9 cellular contexts compared by ENCODE assay signal in genomic region chr16:58299757-58300349, GRCh38. TPM values are rescaled to one million over a fixed set of nuclear protein-coding genes. Genes with fewer than 3 reads are reported as not detected.
A peak's percentile ranks its signal among the peaks of the same experiment; 100 is the strongest.
DNase-seq lines count a peak whose midpoint lies in the region; ATAC-seq and TF ChIP-seq lines count a peak whose summit lies in the region.
"Had no signal": no experiment of that assay in that cellular context is flagged by ENCODE, and none has a peak within 500 bp of the region (broad histone marks: within the 10 kb centered on the region; RNA-seq: fewer than 3 reads in every experiment).

No MANE protein-coding gene starts in this region.

- no peaks in the 10 kb centered on the region for H4K20me1 ChIP-seq in smooth muscle cell (ENCODE audit: low read depth)

- peak; percentile 64 for DNase-seq in activated CD8-positive, alpha-beta memory T cell treated with anti-CD3 and anti-CD28 coated beads, Interleukin-2, amount 50 U/mL, for 48 hours
- DNase-seq in activated CD8-positive, alpha-beta memory T cell treated with anti-CD3 and anti-CD28 coated beads, Interleukin-2, amount 50 U/mL, for 4 hours = no peak
- DNase-seq in NCI-H524 (lab: John Stamatoyannopoulos, UW) = peak; percentile 52 to 79
- peak; percentile 38 for DNase-seq in choroid plexus epithelial cell (ENCODE audit: low read depth)
- no peak for DNase-seq in smooth muscle cell (lab: John Stamatoyannopoulos, UW; ENCODE audit: unreplicated experiment)
- DNase-seq in NCI-H1417 (lab: John Stamatoyannopoulos, UW) = no peak

- no peaks in the 10 kb centered on the region for H3K4me1 ChIP-seq in smooth muscle cell (ENCODE audit: low read depth)

- H2AFZ ChIP-seq in smooth muscle cell (ENCODE audit: low read depth) = no peak overlapping the region

- no peak for ATAC-seq in GM18867 (IDR thresholded peaks at IDR 0.05; ENCODE audit: unreplicated experiment)
- ATAC-seq in HG03108 (IDR thresholded peaks at IDR 0.05; ENCODE audit: unreplicated experiment) = no peak

- no peak overlapping the region for H3K4me2 ChIP-seq in smooth muscle cell

- peak; percentile 70 for TF ChIP-seq CTCF in choroid plexus epithelial cell (conservative IDR thresholded peaks at IDR 0.05; ENCODE audit: low read depth, low read length)
- peak; percentile 27 for TF ChIP-seq CTCF in smooth muscle cell (IDR thresholded peaks at IDR 0.05; ENCODE audit: borderline replicate concordance, insufficient read depth, poor library complexity, severe bottlenecking)

- H3K27me3 ChIP-seq in smooth muscle cell (ENCODE audit: low read depth) = no peaks in the 10 kb centered on the region

- H3K36me3 ChIP-seq in smooth muscle cell (ENCODE audit: low read depth) = no peaks in the 10 kb centered on the region

- 45% methylated on average over 3 of the region's 3 CpGs for WGBS in smooth muscle cell (ENCODE audit: low lambda C conversion rate)

- no peak overlapping the region for H3K27ac ChIP-seq in smooth muscle cell (ENCODE audit: low read depth)

- H3K79me2 ChIP-seq in smooth muscle cell (ENCODE audit: low read depth) = no peaks in the 10 kb centered on the region

- H3K9ac ChIP-seq in smooth muscle cell (ENCODE audit: low read depth) = no peak overlapping the region

- no peaks in the 10 kb centered on the region for H3K9me3 ChIP-seq in smooth muscle cell (replicated peaks; ENCODE audit: low read depth)

- H3K4me3 ChIP-seq in choroid plexus epithelial cell (ENCODE audit: low read depth, low read length) (no peak overlapping the region), smooth muscle cell (no peak overlapping the region)

- H3F3A ChIP-seq in smooth muscle cell (ENCODE audit: low read depth) = no peaks in the 10 kb centered on the region

RNA-seq across cellular contexts. Expression of gene PRSS54, which starts 5.0 kb away (rescaled TPM):
- total RNA-seq in smooth muscle cell = not detected in 2 replicates
- polyA plus RNA-seq in smooth muscle cell = not detected in 2 replicates
- total RNA-seq: skeletal muscle tissue had no signal

Comparison
In these comparisons a context has a peak if more than half of its experiments do, and no peak if none do; other contexts are left out.
1. DNase-seq: peak in activated CD8-positive, alpha-beta memory T cell treated with anti-CD3 and anti-CD28 coated beads, Interleukin-2, amount 50 U/mL, for 48 hours (single experiment), NCI-H524 (2 of 2) and choroid plexus epithelial cell (single experiment); none in activated CD8-positive, alpha-beta memory T cell treated with anti-CD3 and anti-CD28 coated beads, Interleukin-2, amount 50 U/mL, for 4 hours (single experiment), smooth muscle cell (single experiment) and NCI-H1417 (0 of 3).